ENCODE assay signal across 1 cellular context in the genomic region with DNA sequence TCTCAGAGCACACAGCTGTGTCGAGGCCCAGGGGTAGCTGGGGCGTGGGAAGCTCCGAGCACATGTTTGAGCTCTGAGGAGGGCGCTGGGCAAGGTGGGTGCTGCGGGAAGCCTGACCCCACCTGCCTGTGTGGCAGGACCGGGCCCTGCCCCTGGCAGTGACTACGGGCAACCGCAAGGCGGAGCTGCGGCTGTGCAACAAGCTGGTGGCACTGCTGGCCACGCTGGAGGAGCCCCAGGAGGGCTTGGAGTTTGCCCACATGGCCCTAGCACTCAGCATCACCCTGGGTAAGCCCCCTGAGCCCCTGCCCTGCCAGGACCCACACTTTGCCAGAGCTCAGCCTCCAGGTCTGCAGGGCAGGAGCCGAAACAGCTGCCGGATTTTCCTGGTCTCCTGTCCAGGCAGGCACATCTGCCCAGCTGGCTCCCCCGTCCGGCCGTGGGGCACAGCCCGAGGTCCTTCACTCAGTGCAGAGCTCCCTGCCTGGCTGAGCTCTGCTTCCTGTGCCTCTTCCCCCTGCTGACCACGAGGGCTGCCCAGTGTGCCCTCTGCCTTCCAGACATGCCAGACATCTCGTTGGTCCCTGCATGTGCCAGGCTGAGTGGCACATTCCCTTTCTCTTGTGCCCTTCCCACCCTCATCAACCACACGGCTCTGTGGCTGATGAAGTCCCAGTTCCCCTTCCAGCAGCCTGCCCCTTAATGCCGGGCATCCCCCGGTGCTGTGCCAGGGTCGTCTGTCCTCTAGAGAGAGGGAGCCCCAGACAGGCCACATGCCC.
TF ChIP-seq lines count a peak whose summit lies in the region.

No MANE protein-coding gene starts in this region.

TF ChIP-seq in SK-N-SH, 30 proteins besides CTCF, POLR2A, EP300 and RAD21 (continued from another document):
- TF ChIP-seq, protein P1, sequence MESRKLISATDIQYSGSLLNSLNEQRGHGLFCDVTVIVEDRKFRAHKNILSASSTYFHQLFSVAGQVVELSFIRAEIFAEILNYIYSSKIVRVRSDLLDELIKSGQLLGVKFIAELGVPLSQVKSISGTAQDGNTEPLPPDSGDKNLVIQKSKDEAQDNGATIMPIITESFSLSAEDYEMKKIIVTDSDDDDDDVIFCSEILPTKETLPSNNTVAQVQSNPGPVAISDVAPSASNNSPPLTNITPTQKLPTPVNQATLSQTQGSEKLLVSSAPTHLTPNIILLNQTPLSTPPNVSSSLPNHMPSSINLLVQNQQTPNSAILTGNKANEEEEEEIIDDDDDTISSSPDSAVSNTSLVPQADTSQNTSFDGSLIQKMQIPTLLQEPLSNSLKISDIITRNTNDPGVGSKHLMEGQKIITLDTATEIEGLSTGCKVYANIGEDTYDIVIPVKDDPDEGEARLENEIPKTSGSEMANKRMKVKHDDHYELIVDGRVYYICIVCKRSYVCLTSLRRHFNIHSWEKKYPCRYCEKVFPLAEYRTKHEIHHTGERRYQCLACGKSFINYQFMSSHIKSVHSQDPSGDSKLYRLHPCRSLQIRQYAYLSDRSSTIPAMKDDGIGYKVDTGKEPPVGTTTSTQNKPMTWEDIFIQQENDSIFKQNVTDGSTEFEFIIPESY (IDR thresholded peaks at IDR 0.05; ENCODE audit: borderline replicate concordance, low read depth), result no peak
- TF ChIP-seq NRF1 (IDR thresholded peaks at IDR 0.05; ENCODE audit: low read depth, low read length), result no peak
- no peak for TF ChIP-seq YY1 (IDR thresholded peaks at IDR 0.05; ENCODE audit: low read depth)
- TF ChIP-seq GABPA (IDR thresholded peaks at IDR 0.05; ENCODE audit: low read depth), result no peak
- TF ChIP-seq JUND (IDR thresholded peaks at IDR 0.05), result no peak
- no peak for TF ChIP-seq ELF1 (IDR thresholded peaks at IDR 0.05)
- TF ChIP-seq TEAD4 (IDR thresholded peaks at IDR 0.05; ENCODE audit: borderline replicate concordance, insufficient read depth), result no peak
- TF ChIP-seq, protein P2, sequence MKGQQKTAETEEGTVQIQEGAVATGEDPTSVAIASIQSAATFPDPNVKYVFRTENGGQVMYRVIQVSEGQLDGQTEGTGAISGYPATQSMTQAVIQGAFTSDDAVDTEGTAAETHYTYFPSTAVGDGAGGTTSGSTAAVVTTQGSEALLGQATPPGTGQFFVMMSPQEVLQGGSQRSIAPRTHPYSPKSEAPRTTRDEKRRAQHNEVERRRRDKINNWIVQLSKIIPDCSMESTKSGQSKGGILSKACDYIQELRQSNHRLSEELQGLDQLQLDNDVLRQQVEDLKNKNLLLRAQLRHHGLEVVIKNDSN (IDR thresholded peaks at IDR 0.05; ENCODE audit: borderline replicate concordance, low read depth), result no peak
- TF ChIP-seq POLR2AphosphoS5 (IDR thresholded peaks at IDR 0.05; ENCODE audit: low read depth, low read length), result no peak
